ENCODE assay signal across 17 cellular contexts in genomic region chr7:23002698-23003097, GRCh38.
"Had no signal": no experiment of that assay in that cellular context is flagged by ENCODE, and none has a peak within 500 bp of the region (broad histone marks: within the 10 kb centered on the region; RNA-seq: fewer than 3 reads in every experiment).

No MANE protein-coding gene starts in this region.

- ATAC-seq: naive thymus-derived CD4-positive, alpha-beta T cell; psoas muscle; right cardiac atrium had no signal

- DNase-seq: activated CD8-positive, alpha-beta memory T cell treated with anti-CD3 and anti-CD28 coated beads, Interleukin-2, amount 50 U/mL, for 4 hours; activated CD8-positive, alpha-beta T cell treated with anti-CD3 and anti-CD28 coated beads for 36 hours; activated effector memory CD4-positive, alpha-beta T cell treated with anti-CD3 and anti-CD28 coated beads, Interleukin-2, amount 50 U/mL, for 16 hours; activated T-cell treated with anti-CD3 and anti-CD28 coated beads, Interleukin-2, amount 50 U/mL, for 4 hours; adrenal gland; effector CD4-positive, alpha-beta T cell; esophagus squamous epithelium; mesendoderm; naive thymus-derived CD4-positive, alpha-beta T cell; ovary; psoas muscle; right cardiac atrium; stimulated activated CD4-positive, alpha-beta T cell treated with anti-CD3 and anti-CD28 coated beads, Interleukin-2, amount 100 ng/mL, for 24 hours; WERI-Rb-1 had no signal

- H3K27ac Mint-ChIP-seq: activated CD8-positive, alpha-beta T cell treated with anti-CD3 and anti-CD28 coated beads for 36 hours; activated naive CD4-positive, alpha-beta T cell treated with anti-CD3 and anti-CD28 coated beads, Interleukin-2, amount 50 U/mL, for 24 hours; naive thymus-derived CD4-positive, alpha-beta T cell; stimulated activated naive CD8-positive, alpha-beta T cell treated with anti-CD3 and anti-CD28 coated beads, Interleukin-15, Interleukin-2, amounts not matched to agents 100 ng/mL and 50 ng/mL, for 24 hours had no signal

- H3K27me3 Mint-ChIP-seq: activated CD8-positive, alpha-beta T cell treated with anti-CD3 and anti-CD28 coated beads for 36 hours; activated naive CD4-positive, alpha-beta T cell treated with anti-CD3 and anti-CD28 coated beads, Interleukin-2, amount 50 U/mL, for 24 hours; naive thymus-derived CD4-positive, alpha-beta T cell; stimulated activated naive CD8-positive, alpha-beta T cell treated with anti-CD3 and anti-CD28 coated beads, Interleukin-15, Interleukin-2, amounts not matched to agents 100 ng/mL and 50 ng/mL, for 24 hours had no signal

- H3K27ac ChIP-seq: adrenal gland, esophagus squamous epithelium, ovary, suprapubic skin, WERI-Rb-1 had no signal

- H3K9me3 Mint-ChIP-seq: activated CD8-positive, alpha-beta T cell treated with anti-CD3 and anti-CD28 coated beads for 36 hours; activated naive CD4-positive, alpha-beta T cell treated with anti-CD3 and anti-CD28 coated beads, Interleukin-2, amount 50 U/mL, for 24 hours; activated T-cell treated with anti-CD3 and anti-CD28 coated beads, Interleukin-2, amount 50 U/mL, for 4 hours; naive thymus-derived CD4-positive, alpha-beta T cell; stimulated activated naive CD8-positive, alpha-beta T cell treated with anti-CD3 and anti-CD28 coated beads, Interleukin-15, Interleukin-2, amounts not matched to agents 100 ng/mL and 50 ng/mL, for 24 hours had no signal

- H3K27me3 ChIP-seq: adrenal gland, esophagus squamous epithelium, ovary, suprapubic skin had no signal

- H3K9me3 ChIP-seq: adrenal gland, esophagus squamous epithelium, ovary, psoas muscle, suprapubic skin had no signal

- H3K36me3 ChIP-seq: adrenal gland, esophagus squamous epithelium, ovary, suprapubic skin, WERI-Rb-1 had no signal

- H3K36me3 Mint-ChIP-seq: activated naive CD4-positive, alpha-beta T cell treated with anti-CD3 and anti-CD28 coated beads, Interleukin-2, amount 50 U/mL, for 24 hours had no signal

- H3K4me3 Mint-ChIP-seq: activated CD8-positive, alpha-beta T cell treated with anti-CD3 and anti-CD28 coated beads for 36 hours; activated naive CD4-positive, alpha-beta T cell treated with anti-CD3 and anti-CD28 coated beads, Interleukin-2, amount 50 U/mL, for 24 hours; activated T-cell treated with anti-CD3 and anti-CD28 coated beads, Interleukin-2, amount 50 U/mL, for 4 hours; naive thymus-derived CD4-positive, alpha-beta T cell; stimulated activated naive CD8-positive, alpha-beta T cell treated with anti-CD3 and anti-CD28 coated beads, Interleukin-15, Interleukin-2, amounts not matched to agents 100 ng/mL and 50 ng/mL, for 24 hours had no signal

- H3K4me3 ChIP-seq: adrenal gland, esophagus squamous epithelium, ovary, psoas muscle, suprapubic skin had no signal
